Comparison of ENCODE assay signal across 1 cellular context in genomic region chr5:82975812-82976211, GRCh38.
TF ChIP-seq lines count a peak whose summit lies in the region.

No MANE protein-coding gene starts in this region.

TF ChIP-seq in HepG2, 621 proteins besides CTCF, POLR2A, EP300 and RAD21 (continued from another document):
- TF ChIP-seq ZNF280D (CRISPR knock-in tag; IDR thresholded peaks at IDR 0.05) (0 out of 2 replicates have a peak, but pooled peaks have one; percentile 35), ZBTB33 (CRISPR knock-in tag; IDR thresholded peaks at IDR 0.05) (peak; percentile 61; the same call in 1 of the 2 replicates), RORA (CRISPR knock-in tag; IDR thresholded peaks at IDR 0.05) (no peak)
TF ChIP-seq in HepG2: peak in this region for 4.
